ENCODE assay signal across 8 cellular contexts in the genomic region with DNA sequence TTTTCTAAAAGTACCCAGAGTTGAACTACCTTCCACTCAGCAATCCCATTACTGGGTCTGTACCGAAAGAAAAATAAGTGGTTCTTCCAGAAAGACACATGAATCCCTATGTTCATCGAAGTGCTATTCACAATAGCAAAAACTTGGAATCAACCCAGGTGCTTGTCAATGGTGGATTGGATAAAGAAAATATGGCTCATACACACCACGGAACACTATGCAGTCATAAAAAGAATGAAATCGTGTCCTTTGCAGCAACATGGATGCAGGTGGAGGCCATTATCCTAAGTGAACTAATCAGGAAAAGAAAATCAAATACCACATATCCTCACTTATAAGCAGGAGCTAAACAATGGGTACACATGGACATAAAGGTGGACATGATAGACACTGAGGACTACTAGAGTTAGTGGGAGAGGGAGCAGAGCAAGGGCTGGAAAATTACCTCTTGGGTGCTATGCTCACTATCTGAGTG. TPM values are rescaled to one million over a fixed set of nuclear protein-coding genes. Genes with fewer than 3 reads are reported as not detected.
DNase-seq lines count a peak whose midpoint lies in the region; ATAC-seq and TF ChIP-seq lines count a peak whose summit lies in the region.

No MANE protein-coding gene starts in this region.

- TF ChIP-seq POLR2A in stomach (IDR thresholded peaks at IDR 0.05): no peak

- H3K27me3 ChIP-seq in WERI-Rb-1 (ENCODE audit: insufficient read depth, low read depth, severe bottlenecking): no peaks in the 10 kb centered on the region
- no peaks in the 10 kb centered on the region for H3K27me3 ChIP-seq in stomach

- 10 to 20% (median 13%) methylated on average over 4 of the region's 4 CpGs for WGBS in stomach, 5 donors

- DNase-seq in NCI-H748 (lab: John Stamatoyannopoulos, UW; ENCODE audit: unreplicated experiment) (peak; percentile 55), NCI-H748 treated with DMSO at 0.1 percent for 48 hours (lab: John Stamatoyannopoulos, UW) (no peak), WERI-Rb-1 (no peak), stomach (no peak), amniotic stem cell (lab: John Stamatoyannopoulos, UW) (no peak), medulla oblongata (ENCODE audit: extremely low spot score) (no peak)

- H3K27ac ChIP-seq in WERI-Rb-1 (peak overlapping the region; percentile 72), stomach (peak overlapping the region; percentile 89 to 97 (median 93))

- H3K9me3 ChIP-seq in WERI-Rb-1 (ENCODE audit: severe bottlenecking) (no peaks in the 10 kb centered on the region), stomach (no peaks in the 10 kb centered on the region)

- H3K36me3 ChIP-seq in WERI-Rb-1 (no peaks in the 10 kb centered on the region), stomach (no peaks in the 10 kb centered on the region)

- peak overlapping the region; percentile 77 for H3K4me3 ChIP-seq in WERI-Rb-1 (ENCODE audit: low read depth, low read length)
- H3K4me3 ChIP-seq in iPS-11a (ENCODE audit: low read depth, low read length): peak overlapping the region; percentile 50
- H3K4me3 ChIP-seq in stomach: peak overlapping the region; percentile 50 to 68 (median 57)

- TF ChIP-seq CTCF in WERI-Rb-1 (IDR thresholded peaks at IDR 0.05; ENCODE audit: low read depth, low read length): no peak
- TF ChIP-seq CTCF in stomach (IDR thresholded peaks at IDR 0.05): no peak

- H3K4me1 ChIP-seq in stomach: peaks cover 31 to 59% (median 36%) of the 10 kb centered on the region in 4 donors

- TF ChIP-seq EP300 in stomach (IDR thresholded peaks at IDR 0.05): no peak

- ATAC-seq in GM21737 (IDR thresholded peaks at IDR 0.05; ENCODE audit: unreplicated experiment): no peak

- intact Hi-C loops in stomach (cut with DNase I; ENCODE audit: low total_unique reads): no loop called here

RNA-seq across cellular contexts. Expression of a gene that starts 32.9 kb away (rescaled TPM):
- 100 to 1,000 TPM; 169 to 382 (median 244) TPM for total RNA-seq in stomach
- 100 to 1,000 TPM in 1 of 3 donors, 10 to 100 TPM in 2; 64.9 to 124 (median 78.1) TPM for polyA plus RNA-seq in stomach
